In the genomic region with DNA sequence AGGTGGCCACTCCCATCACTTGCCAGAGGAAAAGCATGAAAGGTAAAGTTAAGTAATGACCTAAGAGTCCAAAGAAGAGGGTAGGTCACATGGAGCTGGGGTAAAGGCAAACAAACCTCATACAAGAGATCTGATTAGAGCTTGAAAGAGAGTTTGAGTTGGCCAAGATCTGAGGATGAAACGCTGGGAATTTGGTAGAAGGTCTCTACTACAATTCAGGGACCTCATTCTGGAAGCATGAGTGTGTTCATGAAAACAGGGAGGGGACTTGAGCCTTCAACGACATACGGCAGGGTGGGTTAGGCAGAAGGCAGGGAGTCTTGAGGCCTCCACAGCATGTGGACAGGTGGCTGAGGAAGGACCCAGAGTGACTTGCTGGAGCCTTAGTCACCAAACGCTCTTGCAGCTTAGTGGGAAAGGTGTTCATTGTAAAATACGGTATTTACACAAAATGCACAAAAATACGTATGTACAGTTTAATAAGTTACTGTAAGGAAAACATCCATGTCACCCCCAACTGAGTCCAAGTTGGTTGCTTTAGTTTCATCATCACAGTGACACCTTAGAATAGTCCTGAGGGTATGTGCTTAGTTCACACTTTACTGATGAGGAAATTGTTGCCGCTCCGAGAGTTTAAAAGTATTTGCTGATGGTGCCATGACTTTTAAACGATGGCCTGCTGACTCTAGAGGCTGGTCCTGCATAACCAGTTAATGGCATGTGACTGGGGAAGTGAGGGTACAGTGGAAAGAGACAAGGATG, we compare ENCODE assay signal across 1 cellular context.
TF ChIP-seq lines count a peak whose summit lies in the region.

No MANE protein-coding gene starts in this region.

TF ChIP-seq in A549, 52 proteins besides CTCF, POLR2A, EP300 and RAD21 (continued from another document):
- TF ChIP-seq, protein P1, sequence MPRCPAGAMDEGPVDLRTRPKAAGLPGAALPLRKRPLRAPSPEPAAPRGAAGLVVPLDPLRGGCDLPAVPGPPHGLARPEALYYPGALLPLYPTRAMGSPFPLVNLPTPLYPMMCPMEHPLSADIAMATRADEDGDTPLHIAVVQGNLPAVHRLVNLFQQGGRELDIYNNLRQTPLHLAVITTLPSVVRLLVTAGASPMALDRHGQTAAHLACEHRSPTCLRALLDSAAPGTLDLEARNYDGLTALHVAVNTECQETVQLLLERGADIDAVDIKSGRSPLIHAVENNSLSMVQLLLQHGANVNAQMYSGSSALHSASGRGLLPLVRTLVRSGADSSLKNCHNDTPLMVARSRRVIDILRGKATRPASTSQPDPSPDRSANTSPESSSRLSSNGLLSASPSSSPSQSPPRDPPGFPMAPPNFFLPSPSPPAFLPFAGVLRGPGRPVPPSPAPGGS (IDR thresholded peaks at IDR 0.05) = peak; percentile 62; the same call in 1 of the 3 replicates
- TF ChIP-seq, protein P2, sequence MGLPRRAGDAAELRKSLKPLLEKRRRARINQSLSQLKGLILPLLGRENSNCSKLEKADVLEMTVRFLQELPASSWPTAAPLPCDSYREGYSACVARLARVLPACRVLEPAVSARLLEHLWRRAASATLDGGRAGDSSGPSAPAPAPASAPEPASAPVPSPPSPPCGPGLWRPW (IDR thresholded peaks at IDR 0.05) = 0 out of 2 replicates have a peak, but pooled peaks have one; percentile 42
